29 cellular contexts compared by ENCODE assay signal in the genomic region with DNA sequence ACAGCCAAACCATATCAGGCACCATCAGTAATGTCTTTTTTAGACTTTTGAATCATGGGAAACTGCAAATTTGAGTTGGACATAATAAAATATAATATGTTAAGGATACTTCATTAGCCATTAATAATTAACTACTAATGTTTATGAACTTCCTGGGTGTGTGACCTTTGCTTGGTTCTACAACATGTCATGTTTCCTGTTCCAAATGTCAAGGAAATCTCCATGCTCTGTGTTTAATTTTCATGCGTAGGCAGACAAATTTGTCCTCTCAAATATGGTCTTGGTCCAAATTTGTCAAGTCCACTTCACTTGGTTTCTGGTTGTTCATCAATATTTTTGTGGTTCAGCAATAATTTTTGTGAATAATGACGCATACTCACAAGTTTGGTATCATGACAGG.
"Had no signal": no experiment of that assay in that cellular context is flagged by ENCODE, and none has a peak within 500 bp of the region (broad histone marks: within the 10 kb centered on the region; RNA-seq: fewer than 3 reads in every experiment).

No MANE protein-coding gene starts in this region.

- H3K4me3 Mint-ChIP-seq: dendritic cell treated with granulocyte-macrophage colony-stimulating factor and Interleukin-4, amounts not matched to agents 40 ng/mL and 50 ng/mL, for 4 days; effector memory CD8-positive, alpha-beta T cell; endodermal cell had no signal

- H3K4me1 ChIP-seq: colonic mucosa, esophagus muscularis mucosa, esophagus squamous epithelium, foreskin keratinocyte, gastrocnemius medialis, gastroesophageal sphincter, heart left ventricle, heart right ventricle had no signal

- H3K4me1 Mint-ChIP-seq: endodermal cell had no signal

- ATAC-seq: effector memory CD8-positive, alpha-beta T cell; esophagus mucosa; foreskin keratinocyte; gastrocnemius medialis; gastroesophageal sphincter; heart left ventricle; heart right ventricle had no signal

- H3K4me3 ChIP-seq: colonic mucosa, coronary artery, dorsolateral prefrontal cortex, esophagus muscularis mucosa, esophagus squamous epithelium, gastrocnemius medialis, gastroesophageal sphincter, heart left ventricle, heart right ventricle, hepatocyte had no signal

- H3K27ac Mint-ChIP-seq: dendritic cell treated with granulocyte-macrophage colony-stimulating factor and Interleukin-4, amounts not matched to agents 40 ng/mL and 50 ng/mL, for 4 days; effector memory CD8-positive, alpha-beta T cell; endodermal cell had no signal

- H3K9me3 ChIP-seq: colonic mucosa, esophagus muscularis mucosa, esophagus squamous epithelium, gastrocnemius medialis, gastroesophageal sphincter had no signal

- H3K27me3 ChIP-seq: colonic mucosa, esophagus muscularis mucosa, esophagus squamous epithelium, foreskin keratinocyte, gastrocnemius medialis, gastroesophageal sphincter, heart left ventricle, heart right ventricle, hepatocyte had no signal

- H3K27me3 Mint-ChIP-seq: effector memory CD8-positive, alpha-beta T cell had no signal

- H3K36me3 ChIP-seq: colonic mucosa, esophagus muscularis mucosa, esophagus squamous epithelium, gastrocnemius medialis, gastroesophageal sphincter, heart left ventricle, heart right ventricle had no signal

- H2AFZ ChIP-seq: hepatocyte had no signal

- H3K27ac ChIP-seq: colonic mucosa, coronary artery, dorsolateral prefrontal cortex, epithelial cell of prostate, esophagus muscularis mucosa, esophagus squamous epithelium, foreskin keratinocyte, gastrocnemius medialis, gastroesophageal sphincter, heart left ventricle, heart right ventricle, hepatocyte had no signal

- H3K4me2 ChIP-seq: hepatocyte had no signal

- DNase-seq: colonic mucosa; cortex of kidney; dermis blood vessel endothelial cell; dorsolateral prefrontal cortex; effector CD4-positive, alpha-beta T cell; effector CD8-positive, alpha-beta T cell; effector memory CD4-positive, alpha-beta T cell; effector memory CD8-positive, alpha-beta T cell; endodermal cell; erythroblast; esophagus squamous epithelium; foreskin fibroblast; foreskin keratinocyte; foreskin melanocyte; gastrocnemius medialis; glutamatergic neuron; head of caudate nucleus; heart left ventricle; heart right ventricle had no signal

- FAIRE-seq: endometrium, endothelial cell of umbilical vein, frontal cortex had no signal

- H3K79me2 ChIP-seq: hepatocyte had no signal
